Comparison of ENCODE assay signal across 23 cellular contexts in genomic region chr7:150954201-150954985, GRCh38. TPM values are rescaled to one million over a fixed set of nuclear protein-coding genes. Genes with fewer than 3 reads are reported as not detected.
DNase-seq lines count a peak whose midpoint lies in the region; TF ChIP-seq lines count a peak whose summit lies in the region.
"Had no signal": no experiment of that assay in that cellular context is flagged by ENCODE, and none has a peak within 500 bp of the region (broad histone marks: within the 10 kb centered on the region; RNA-seq: fewer than 3 reads in every experiment).

No MANE protein-coding gene starts in this region.

- no peak overlapping the region for H3K4me3 Mint-ChIP-seq in glutamatergic neuron (ENCODE audit: unreplicated experiment)
- H3K4me3 Mint-ChIP-seq: dendritic cell treated with granulocyte-macrophage colony-stimulating factor and Interleukin-4, amounts not matched to agents 40 ng/mL and 50 ng/mL, for 4 days; natural killer cell; T-helper 2 cell treated with Interferon-gamma antibody and Interleukin-4, amounts not matched to agents 5 μg/mL and 100 μg/mL, for 36 hours had no signal

- H3K27ac Mint-ChIP-seq in glutamatergic neuron (ENCODE audit: unreplicated experiment), result no peak overlapping the region
- H3K27ac Mint-ChIP-seq: dendritic cell treated with granulocyte-macrophage colony-stimulating factor and Interleukin-4, amounts not matched to agents 40 ng/mL and 50 ng/mL, for 4 days; natural killer cell; T-helper 2 cell treated with Interferon-gamma antibody and Interleukin-4, amounts not matched to agents 5 μg/mL and 100 μg/mL, for 36 hours had no signal

- TF ChIP-seq CTCF in glutamatergic neuron (IDR thresholded peaks at IDR 0.05; ENCODE audit: partially characterized antibody, unreplicated experiment), result no peak

- H3K36me3 Mint-ChIP-seq in glutamatergic neuron (ENCODE audit: unreplicated experiment), result no peaks in the 10 kb centered on the region
- H3K36me3 Mint-ChIP-seq: natural killer cell had no signal

- peaks cover 15% of the 10 kb centered on the region for H3K4me1 Mint-ChIP-seq in glutamatergic neuron (ENCODE audit: low read depth, unreplicated experiment)

- H3K9ac ChIP-seq in HUES6 (ENCODE audit: low read length) (peak overlapping the region; percentile 21), mucosa of stomach (ENCODE audit: low read length) (peak overlapping the region; percentile 4), stomach smooth muscle (ENCODE audit: low read length in 2 of 2) (peak overlapping the region; percentile 71 to 75)
- H3K9ac ChIP-seq: BLaER1 treated with 17β-estradiol and CSF1 and Interleukin-3, amounts not matched to agents 10 nM and 100 nM; parathyroid adenoma had no signal

- DNase-seq in glutamatergic neuron (peak; percentile 18), SKM-1 treated with dmso at 0.1 percent for 144 hours (lab: John Stamatoyannopoulos, UW; ENCODE audit: unreplicated experiment) (no peak), HuH-7.5 (ENCODE audit: low spot score) (no peak), activated gamma-delta T cell (lab: John Stamatoyannopoulos, UW) (no peak)
- DNase-seq: activated CD4-positive, alpha-beta T cell treated with anti-CD3 and anti-CD28 coated beads for 48 hours; activated naive CD4-positive, alpha-beta T cell treated with anti-CD3 and anti-CD28 coated beads, Interleukin-2, amount 50 U/mL, for 16 hours; mesendoderm; natural killer cell; NCI-H187 treated with DMSO at 0.1 percent for 48 hours; NCI-H345; NCI-H748 treated with DMSO at 0.1 percent for 48 hours; RPMI8226 had no signal

- H3K27me3 ChIP-seq in HUES6 (ENCODE audit: control insufficient read depth, insufficient read depth, low read length), result no peaks in the 10 kb centered on the region
- peaks cover 20% of the 10 kb centered on the region for H3K27me3 ChIP-seq in mucosa of stomach (ENCODE audit: control insufficient read depth, insufficient read depth, low read length)
- H3K27me3 ChIP-seq in stomach smooth muscle (ENCODE audit: control insufficient read depth in 1 of 2, insufficient read depth in 2 of 2, low read length in 2 of 2), result no peaks in the 10 kb centered on the region

- peaks cover 14% of the 10 kb centered on the region for H3K27me3 Mint-ChIP-seq in glutamatergic neuron (ENCODE audit: unreplicated experiment)

- H3K4me3 ChIP-seq in HUES6 (ENCODE audit: low read depth, low read length) (no peak overlapping the region), mucosa of stomach (ENCODE audit: low read length) (no peak overlapping the region), stomach smooth muscle (ENCODE audit: low read length in 2 of 2) (peak overlapping the region; percentile 70 to 75)
- H3K4me3 ChIP-seq: BLaER1 treated with 17β-estradiol and CSF1 and Interleukin-3, amounts not matched to agents 10 nM and 100 nM; HAP-1 had no signal

- H3K9me3 Mint-ChIP-seq in glutamatergic neuron (ENCODE audit: unreplicated experiment), result peaks cover 7% of the 10 kb centered on the region
- H3K9me3 Mint-ChIP-seq: dendritic cell treated with granulocyte-macrophage colony-stimulating factor and Interleukin-4, amounts not matched to agents 40 ng/mL and 50 ng/mL, for 4 days; natural killer cell; T-helper 2 cell treated with Interferon-gamma antibody and Interleukin-4, amounts not matched to agents 5 μg/mL and 100 μg/mL, for 36 hours had no signal

- H3K4me1 ChIP-seq in HUES6 (ENCODE audit: control insufficient read depth, insufficient read depth, low read length), result peaks cover 30% of the 10 kb centered on the region
- peaks cover 4% of the 10 kb centered on the region for H3K4me1 ChIP-seq in mucosa of stomach (ENCODE audit: control insufficient read depth, insufficient read depth, low read length)
- H3K4me1 ChIP-seq in stomach smooth muscle (ENCODE audit: control insufficient read depth, insufficient read depth, low read length), result peaks cover 56% of the 10 kb centered on the region
- H3K4me1 ChIP-seq: Caco-2, HAP-1, parathyroid adenoma had no signal

- H3K27ac ChIP-seq in HUES6 (ENCODE audit: low read depth, low read length), result no peak overlapping the region
- H3K27ac ChIP-seq in stomach smooth muscle (ENCODE audit: low read length), result peak overlapping the region; percentile 94
- H3K27ac ChIP-seq: BLaER1 treated with 17β-estradiol and CSF1 and Interleukin-3, amounts not matched to agents 10 nM and 100 nM; parathyroid adenoma; VCaP had no signal

- no peaks in the 10 kb centered on the region for H3K9me3 ChIP-seq in HUES6 (ENCODE audit: control insufficient read depth, insufficient read depth, low read depth, low read length)
- no peaks in the 10 kb centered on the region for H3K9me3 ChIP-seq in mucosa of stomach (ENCODE audit: control insufficient read depth, low read length)
- H3K9me3 ChIP-seq in stomach smooth muscle (ENCODE audit: control insufficient read depth in 2 of 2, low read length in 2 of 2), result no peaks in the 10 kb centered on the region
- H3K9me3 ChIP-seq: BLaER1 treated with 17β-estradiol and CSF1 and Interleukin-3, amounts not matched to agents 10 nM and 100 nM; Caco-2; HAP-1 had no signal

- H3K36me3 ChIP-seq in HUES6 (ENCODE audit: control insufficient read depth, insufficient read depth, low read length), result no peaks in the 10 kb centered on the region
- no peaks in the 10 kb centered on the region for H3K36me3 ChIP-seq in mucosa of stomach (ENCODE audit: control insufficient read depth, insufficient read depth, low read length)
- H3K36me3 ChIP-seq in stomach smooth muscle (ENCODE audit: control insufficient read depth in 2 of 2, insufficient read depth in 2 of 2, low read length in 2 of 2), result peaks cover 11 to 32% of the 10 kb centered on the region in 2 donors
- H3K36me3 ChIP-seq: BLaER1 treated with 17β-estradiol and CSF1 and Interleukin-3, amounts not matched to agents 10 nM and 100 nM; HAP-1 had no signal

RNA-seq across cellular contexts. Expression of gene KCNH2, which starts 23.7 kb away (rescaled TPM):
- total RNA-seq in glutamatergic neuron (ENCODE audit: unreplicated experiment), result 73.7 TPM

RNA-seq across cellular contexts. Expression of gene NOS3, which starts 36.4 kb away (rescaled TPM):
- total RNA-seq in glutamatergic neuron (ENCODE audit: unreplicated experiment), result 0.86 TPM
- total RNA-seq: LHCN-M2 had no signal

Comparison
In these comparisons a context has a peak if more than half of its experiments do, and no peak if none do; other contexts are left out.
1. H3K4me3 ChIP-seq: peak in stomach smooth muscle (2 of 2); none in HUES6 (single experiment) and mucosa of stomach (single experiment).
2. H3K9ac ChIP-seq: peak in every context shown above with its lines; median percentile 73 in stomach smooth muscle; 21 in HUES6; 4 in mucosa of stomach.